ENCODE assay signal across 11 cellular contexts in genomic region chr3:196988241-196989029, GRCh38. TPM values are rescaled to one million over a fixed set of nuclear protein-coding genes. Genes with fewer than 3 reads are reported as not detected.
DNase-seq lines count a peak whose midpoint lies in the region; ATAC-seq and TF ChIP-seq lines count a peak whose summit lies in the region.
"Had no signal": no experiment of that assay in that cellular context is flagged by ENCODE, and none has a peak within 500 bp of the region (broad histone marks: within the 10 kb centered on the region; RNA-seq: fewer than 3 reads in every experiment).

No MANE protein-coding gene starts in this region.

- H3K36me3 ChIP-seq in parathyroid adenoma (ENCODE audit: control insufficient read depth, insufficient read depth, low read length) (no peaks in the 10 kb centered on the region), esophagus muscularis mucosa (no peaks in the 10 kb centered on the region)
- H3K36me3 ChIP-seq: lower lobe of right lung, stomach had no signal

- TF ChIP-seq CTCF in parathyroid adenoma (IDR thresholded peaks at IDR 0.05): peak; percentile 19
- no peak for TF ChIP-seq CTCF in esophagus muscularis mucosa (IDR thresholded peaks at IDR 0.05)

- no peak for TF ChIP-seq POLR2A in esophagus muscularis mucosa (IDR thresholded peaks at IDR 0.05; ENCODE audit: low read depth)
- TF ChIP-seq POLR2A in GM18505 (IDR thresholded peaks at IDR 0.05; ENCODE audit: borderline replicate concordance, extremely low read depth, insufficient read depth, insufficient read length): no peak

- peak overlapping the region; percentile 81 for H2AFZ ChIP-seq in parathyroid adenoma

- H3K9me3 ChIP-seq in parathyroid adenoma (ENCODE audit: control insufficient read depth, low read length) (no peaks in the 10 kb centered on the region), esophagus muscularis mucosa (peaks cover 0 to under 1% (median 0%) of the 10 kb centered on the region in 4 donors)
- H3K9me3 ChIP-seq: lower lobe of right lung had no signal

- WGBS in esophagus muscularis mucosa: 63% methylated on average over 7 of the region's 12 CpGs

- H3K27ac ChIP-seq in parathyroid adenoma: peak overlapping the region; percentile 36
- H3K27ac ChIP-seq in esophagus muscularis mucosa (replicated peaks in 1 of 4): no peak overlapping the region
- H3K27ac ChIP-seq: lower lobe of right lung, stomach had no signal

- H3K4me1 ChIP-seq in parathyroid adenoma (peaks cover 24% of the 10 kb centered on the region), esophagus muscularis mucosa (peaks cover 0 to 3% (median 0%) of the 10 kb centered on the region in 4 donors)
- H3K4me1 ChIP-seq: lower lobe of right lung, stomach had no signal

- no peaks in the 10 kb centered on the region for H3K79me2 ChIP-seq in parathyroid adenoma

- no peaks in the 10 kb centered on the region for H3K27me3 ChIP-seq in parathyroid adenoma (ENCODE audit: control insufficient read depth, insufficient read depth, low read length)
- H3K27me3 ChIP-seq in esophagus muscularis mucosa: peaks cover 0 to 28% (median 0%) of the 10 kb centered on the region in 4 donors

- no peak for TF ChIP-seq EP300 in esophagus muscularis mucosa (IDR thresholded peaks at IDR 0.05)

- no peak overlapping the region for H3K4me2 ChIP-seq in parathyroid adenoma (ENCODE audit: low read length)
- H3K4me2 ChIP-seq: smooth muscle cell had no signal

- DNase-seq in DMS 273 (lab: John Stamatoyannopoulos, UW; ENCODE audit: unreplicated experiment) (peak; percentile 65), DMS 273 treated with DMSO at 0.1 percent for 48 hours (lab: John Stamatoyannopoulos, UW) (no peak), NCI-H526 (lab: John Stamatoyannopoulos, UW) (peak; percentile 72 to 83), ecto neural progenitor cell (ENCODE audit: low spot score) (peak; percentile 60), esophagus muscularis mucosa (ENCODE audit: extremely low spot score) (no peak), DMS79 treated with DMSO at 0.1 percent for 48 hours (lab: John Stamatoyannopoulos, UW) (no peak)
- DNase-seq: lower lobe of right lung, stomach had no signal

- H3K4me3 ChIP-seq in parathyroid adenoma (ENCODE audit: low read depth, low read length): no peak overlapping the region
- H3K4me3 ChIP-seq in esophagus muscularis mucosa: no peak overlapping the region
- H3K4me3 ChIP-seq: lower lobe of right lung, smooth muscle cell, stomach had no signal

- no peak for ATAC-seq in GM18505 (IDR thresholded peaks at IDR 0.05; ENCODE audit: unreplicated experiment)
- ATAC-seq: lower lobe of right lung had no signal

- no peak overlapping the region for H3K9ac ChIP-seq in parathyroid adenoma

- intact Hi-C loops in esophagus muscularis mucosa (cut with DNase I): no loop called here

RNA-seq across cellular contexts. Expression of gene PIGZ, which starts 19.8 kb away (rescaled TPM):
- total RNA-seq in esophagus muscularis mucosa: 10 to 100 TPM; 12.9 to 18.2 (median 15.4) TPM

RNA-seq across cellular contexts. Expression of gene MELTF, which starts 41.2 kb away (rescaled TPM):
- total RNA-seq in esophagus muscularis mucosa: 1 to 10 TPM; 3.6 to 9.1 (median 4.5) TPM

RNA-seq across cellular contexts. Expression of gene NCBP2, which starts 46.1 kb away (rescaled TPM):
- total RNA-seq in esophagus muscularis mucosa: 10 to 100 TPM; 37.8 to 54.3 (median 45.8) TPM

Comparison
In these comparisons a context has a peak if more than half of its experiments do, and no peak if none do; other contexts are left out.
1. DNase-seq: peak in DMS 273 (single experiment), NCI-H526 (2 of 2) and ecto neural progenitor cell (single experiment); none in DMS 273 treated with DMSO at 0.1 percent for 48 hours (single experiment), esophagus muscularis mucosa (single experiment) and DMS79 treated with DMSO at 0.1 percent for 48 hours (single experiment).